In genomic region chr11:29452131-29452530, GRCh38 we compare ENCODE assay signal across 1 cellular context.
TF ChIP-seq lines count a peak whose summit lies in the region.

No MANE protein-coding gene starts in this region.

TF ChIP-seq in IMR-90, 13 proteins besides CTCF, POLR2A, EP300 and RAD21 (continued from another document):
- no peak for TF ChIP-seq USF2 (IDR thresholded peaks at IDR 0.05; ENCODE audit: low read depth, low read length)
- no peak for TF ChIP-seq CHD1 (IDR thresholded peaks at IDR 0.05; ENCODE audit: low read depth, low read length)
- no peak for TF ChIP-seq MXI1 (IDR thresholded peaks at IDR 0.05; ENCODE audit: borderline replicate concordance, low read depth, low read length)
- 0 out of 2 replicates have a peak, but pooled peaks have one; percentile 3 for TF ChIP-seq MAFK (IDR thresholded peaks at IDR 0.05; ENCODE audit: low read depth, low read length)
